18 cellular contexts compared by ENCODE assay signal in genomic region chr4:164866817-164867490, GRCh38. TPM values are rescaled to one million over a fixed set of nuclear protein-coding genes. Genes with fewer than 3 reads are reported as not detected.
DNase-seq lines count a peak whose midpoint lies in the region; ATAC-seq, FAIRE-seq and TF ChIP-seq lines count a peak whose summit lies in the region.
"Had no signal": no experiment of that assay in that cellular context is flagged by ENCODE, and none has a peak within 500 bp of the region (broad histone marks: within the 10 kb centered on the region; RNA-seq: fewer than 3 reads in every experiment).

No MANE protein-coding gene starts in this region.

- no peak overlapping the region for H3K4ac ChIP-seq in H9 (ENCODE audit: low read depth, low read length)
- no peak overlapping the region for H3K4ac ChIP-seq in H1 (replicated peaks; ENCODE audit: insufficient read length, low read depth, low read length)

- H3K79me2 ChIP-seq in H9 (ENCODE audit: insufficient read depth, low read length), result no peaks in the 10 kb centered on the region
- no peaks in the 10 kb centered on the region for H3K79me2 ChIP-seq in H1 (ENCODE audit: control insufficient read depth in 1 of 2, insufficient read depth in 2 of 2, low read length in 2 of 2)

- TF ChIP-seq EP300 in H1 (IDR thresholded peaks at IDR 0.05; ENCODE audit: borderline replicate concordance in 1 of 2, low read depth in 2 of 2, low read length in 2 of 2), result no peak

- H3K36me3 ChIP-seq in H1 (ENCODE audit: control insufficient read depth in 2 of 4, insufficient read depth in 4 of 4, low read length in 3 of 4) (no peaks in the 10 kb centered on the region), body of pancreas (replicated peaks in 1 of 2; ENCODE audit: insufficient read depth in 1 of 2, low read depth in 2 of 2) (no peaks in the 10 kb centered on the region), tibial artery (no peaks in the 10 kb centered on the region)

- WGBS in H9 (ENCODE audit: extremely low coverage, insufficient read length, low lambda C conversion rate), result no CpG with 5 or more reads among the region's 3 CpGs
- WGBS in H1 (ENCODE audit: extremely low coverage in 1 of 2, insufficient coverage in 1 of 2, insufficient read length in 1 of 2, insufficient replicate concordance in 2 of 2, low coverage in 1 of 2, low lambda C conversion rate in 2 of 2, missing lambda C conversion rate in 1 of 2), 2 experiments, result 3% methylated on average over 3 of the region's 3 CpGs; no CpG with 5 or more reads in 1 of the 2 experiments
- 17 to 27% methylated on average over 3 of the region's 3 CpGs for WGBS in body of pancreas, 2 donors

- CTCF ChIA-PET in H1 (lab: Charles Lee; ENCODE audit: partially characterized antibody), result interaction anchor here (1.0 to 1.6 kb wide), 7 partner anchors 15 to 98 kb away, joined by 3 to 5 read pairs (median 3); no protein-coding TSS in a partner anchor

- H3K18ac ChIP-seq in H9 (ENCODE audit: insufficient read length, low read depth, low read length), result no peak overlapping the region
- no peak overlapping the region for H3K18ac ChIP-seq in H1 (ENCODE audit: extremely low read depth, low read length)

- DNase-seq in GM12865 (ENCODE audit: low read depth), result peak; percentile 6
- peak; percentile 79 for DNase-seq in H9
- DNase-seq in H1 (ENCODE audit: low read depth in 1 of 2, low spot score in 2 of 2), result peak in 1 of 2 experiments; percentile 63
- no peak for DNase-seq in nephron progenitor cell
- no peak for DNase-seq in body of pancreas
- no peak for DNase-seq in OCI-M2 (lab: John Stamatoyannopoulos, UW; ENCODE audit: unreplicated experiment)
- DNase-seq in G401 (ENCODE audit: low spot score), result no peak
- no peak for DNase-seq in tibial artery
- DNase-seq: activated CD4-positive, alpha-beta T cell treated with anti-CD3 and anti-CD28 coated beads for 36 hours; activated gamma-delta T cell treated with Interleukin-2 at 50 U/mL for 16 hours; NCI-H1417 treated with DMSO at 0.1 percent for 48 hours; NK-92 treated with Interleukin-12 subunit alpha and Interleukin-12 subunit beta, amount 100 ng/mL, for 24 hours; Right ventricle myocardium superior; stimulated activated naive CD8-positive, alpha-beta T cell treated with anti-CD3 and anti-CD28 coated beads, Interleukin-15, amount 100 ng/mL, for 72 hours; T1000 had no signal

- no peak for TF ChIP-seq POLR2A in H1 (IDR thresholded peaks at IDR 0.05; ENCODE audit: control extremely low read depth in 1 of 2, low read depth in 2 of 2, low read length in 2 of 2)
- TF ChIP-seq POLR2A in body of pancreas (IDR thresholded peaks at IDR 0.05), result no peak

- no peak for TF ChIP-seq CTCF in GM12865 (IDR thresholded peaks at IDR 0.05; ENCODE audit: insufficient read depth, low read depth, low read length, missing control alignments)
- no peak for TF ChIP-seq CTCF in H9 (conservative IDR thresholded peaks at IDR 0.05)
- TF ChIP-seq CTCF in H1 (IDR thresholded peaks at IDR 0.05; ENCODE audit: control extremely low read depth in 1 of 3, insufficient read depth in 1 of 3, low read depth in 1 of 3, low read length in 3 of 3), result no peak
- no peak for TF ChIP-seq CTCF in nephron progenitor cell (IDR thresholded peaks at IDR 0.05)
- no peak for TF ChIP-seq CTCF in body of pancreas (IDR thresholded peaks at IDR 0.05)
- no peak for TF ChIP-seq CTCF in tibial artery (IDR thresholded peaks at IDR 0.05)

- H2BK120ac ChIP-seq in H9 (ENCODE audit: low read depth, low read length, poor library complexity, severe bottlenecking) (no peak overlapping the region), H1 (replicated peaks; ENCODE audit: low read depth, low read length) (no peak overlapping the region)

- H3K4me2 ChIP-seq in H9 (ENCODE audit: insufficient read depth, insufficient read length, low read length) (peak overlapping the region; percentile 13), H1 (ENCODE audit: insufficient read depth in 1 of 2, low read depth in 2 of 2, low read length in 2 of 2) (peak overlapping the region; percentile 24 to 52)

- H3K9me3 Mint-ChIP-seq in H9 (peaks cover 8 to 11% of the 10 kb centered on the region in 2 experiments), nephron progenitor cell (peaks cover 4% of the 10 kb centered on the region)

- H2AFZ ChIP-seq in H9 (ENCODE audit: low read length) (no peak overlapping the region), H1 (ENCODE audit: low read length) (no peak overlapping the region)

- no peak for ATAC-seq in body of pancreas
- ATAC-seq: activated CD4-positive, alpha-beta T cell treated with anti-CD3 and anti-CD28 coated beads for 36 hours; stimulated activated naive CD8-positive, alpha-beta T cell treated with anti-CD3 and anti-CD28 coated beads, Interleukin-15, amount 100 ng/mL, for 72 hours had no signal

- POLR2A ChIA-PET in H1 (lab: Charles Lee; ENCODE audit: partially characterized antibody), result interaction anchor here (0.6 to 3.5 kb wide), 10 partner anchors 10 to 206 kb away, joined by 3 to 16 read pairs (median 3); partner anchors contain the start of gene APELA

- H3K14ac ChIP-seq in H9 (ENCODE audit: insufficient read depth, low read length), result no peak overlapping the region
- H3K14ac ChIP-seq in H1 (ENCODE audit: insufficient read length), result no peak overlapping the region

- H2BK20ac ChIP-seq in H9 (ENCODE audit: low read depth, low read length, poor library complexity, severe bottlenecking) (no peak overlapping the region), H1 (ENCODE audit: low read length) (no peak overlapping the region)

- H3K27ac ChIP-seq in H9 (ENCODE audit: insufficient read length, low read depth, low read length), result peak overlapping the region; percentile 62
- no peak overlapping the region for H3K27ac ChIP-seq in H1 (ENCODE audit: low read depth, low read length)
- H3K27ac ChIP-seq in body of pancreas, result no peak overlapping the region
- no peak overlapping the region for H3K27ac ChIP-seq in tibial artery

- H3K36me3 Mint-ChIP-seq in H9 (ENCODE audit: insufficient read depth in 1 of 3, low read depth in 3 of 3) (peaks cover 4 to 24% (median 5%) of the 10 kb centered on the region in 3 experiments; a peak in 4 of 7 replicates), nephron progenitor cell (ENCODE audit: low read depth) (no peaks in the 10 kb centered on the region)

- H4K20me1 ChIP-seq in H9 (ENCODE audit: control insufficient read depth, insufficient read depth, insufficient read length), result no peaks in the 10 kb centered on the region
- no peaks in the 10 kb centered on the region for H4K20me1 ChIP-seq in H1 (replicated peaks in 1 of 2; ENCODE audit: control insufficient read depth in 1 of 2, insufficient read depth in 2 of 2, low read length in 2 of 2)

- H2BK15ac ChIP-seq in H9 (ENCODE audit: low read depth, low read length), result no peak overlapping the region
- no peak overlapping the region for H2BK15ac ChIP-seq in H1 (ENCODE audit: low read length)

- H2BK5ac ChIP-seq in H9 (ENCODE audit: insufficient read length, low read length) (no peak overlapping the region), H1 (ENCODE audit: low read depth, low read length) (no peak overlapping the region)

- H4K5ac ChIP-seq in H9 (ENCODE audit: insufficient read length, low read depth, low read length) (no peak overlapping the region), H1 (ENCODE audit: insufficient read length, low read depth, low read length) (peak overlapping the region; percentile 99)

- H3K23ac ChIP-seq in H9 (ENCODE audit: insufficient read length, low read depth, low read length) (no peak overlapping the region), H1 (ENCODE audit: insufficient read length) (no peak overlapping the region)

- no peak overlapping the region for H2BK12ac ChIP-seq in H9 (ENCODE audit: insufficient read length, low read depth, low read length)
- H2BK12ac ChIP-seq in H1 (ENCODE audit: low read depth, low read length), result no peak overlapping the region

- peak overlapping the region; percentile 81 to 99 (median 85) for H3K27ac Mint-ChIP-seq in H9
- peak overlapping the region; percentile 54 for H3K27ac Mint-ChIP-seq in nephron progenitor cell
- H3K27ac Mint-ChIP-seq: activated CD4-positive, alpha-beta T cell treated with anti-CD3 and anti-CD28 coated beads for 36 hours; stimulated activated naive CD8-positive, alpha-beta T cell treated with anti-CD3 and anti-CD28 coated beads, Interleukin-15, amount 100 ng/mL, for 72 hours had no signal

- no peaks in the 10 kb centered on the region; the same call in 1 of the 2 replicates for H3K4me1 ChIP-seq in H9 (ENCODE audit: insufficient read depth, low read length)
- H3K4me1 ChIP-seq in H1 (replicated peaks in 1 of 4; ENCODE audit: control insufficient read depth in 3 of 4, insufficient read depth in 4 of 4, low read length in 3 of 4), result peaks cover 0 to 14% (median 3%) of the 10 kb centered on the region in 4 experiments; a peak in 3 of 7 replicates
- no peaks in the 10 kb centered on the region for H3K4me1 ChIP-seq in body of pancreas
- H3K4me1 ChIP-seq in tibial artery, result no peaks in the 10 kb centered on the region

- no peak for TF ChIP-seq RAD21 in H1 (IDR thresholded peaks at IDR 0.05 in 1 of 2, conservative IDR thresholded peaks at IDR 0.05 in 1 of 2; ENCODE audit: low read depth in 2 of 2, low read length in 2 of 2)

- H2AK5ac ChIP-seq in H9 (ENCODE audit: insufficient read length, low read length), result no peak overlapping the region
- H2AK5ac ChIP-seq in H1 (ENCODE audit: low read depth, low read length), result no peak overlapping the region

- H3K4me1 Mint-ChIP-seq in H9, result peaks cover 30% of the 10 kb centered on the region in 2 experiments
- peaks cover 12% of the 10 kb centered on the region for H3K4me1 Mint-ChIP-seq in nephron progenitor cell
- H3K4me1 Mint-ChIP-seq: activated CD4-positive, alpha-beta T cell treated with anti-CD3 and anti-CD28 coated beads for 36 hours; stimulated activated naive CD8-positive, alpha-beta T cell treated with anti-CD3 and anti-CD28 coated beads, Interleukin-15, amount 100 ng/mL, for 72 hours had no signal

- H3K23me2 ChIP-seq in H9 (ENCODE audit: insufficient read length, low read depth, low read length, poor library complexity, severe bottlenecking), result no peaks in the 10 kb centered on the region
- H3K23me2 ChIP-seq in H1 (ENCODE audit: low read depth, low read length), result no peaks in the 10 kb centered on the region

- H3K27me3 ChIP-seq in H9 (ENCODE audit: insufficient read depth, low read length) (no peaks in the 10 kb centered on the region), H1 (replicated peaks in 1 of 4; ENCODE audit: control insufficient read depth in 3 of 4, extremely low read depth in 1 of 4, insufficient read depth in 3 of 4, low read length in 3 of 4) (peaks cover 0 to 1% (median 0%) of the 10 kb centered on the region in 4 experiments; a peak in 1 of 7 replicates), body of pancreas (no peaks in the 10 kb centered on the region), tibial artery (no peaks in the 10 kb centered on the region)

- H3K9ac ChIP-seq in H9 (ENCODE audit: extremely low read depth, insufficient read length, low read length) (no peak overlapping the region), H1 (replicated peaks in 1 of 4; ENCODE audit: extremely low read depth in 1 of 4, low read depth in 3 of 4, low read length in 3 of 4) (no peak overlapping the region)

- H3K79me1 ChIP-seq in H9 (ENCODE audit: insufficient read depth, low read depth, low read length, poor library complexity, severe bottlenecking), result no peaks in the 10 kb centered on the region
- no peaks in the 10 kb centered on the region for H3K79me1 ChIP-seq in H1 (ENCODE audit: low read depth, low read length)

- H3T11ph ChIP-seq in H9 (ENCODE audit: low read length), result no peak overlapping the region

- H3K27me3 Mint-ChIP-seq in H9 (ENCODE audit: low read depth) (no peaks in the 10 kb centered on the region), nephron progenitor cell (ENCODE audit: low read depth, poor library complexity) (no peaks in the 10 kb centered on the region)
- H3K27me3 Mint-ChIP-seq: activated CD4-positive, alpha-beta T cell treated with anti-CD3 and anti-CD28 coated beads for 36 hours; stimulated activated naive CD8-positive, alpha-beta T cell treated with anti-CD3 and anti-CD28 coated beads, Interleukin-15, amount 100 ng/mL, for 72 hours had no signal

- in situ Hi-C loops in G401 (cut with HindIII; ENCODE audit: low sequenced_read_pairs), result no loop called here

- H3K4me3 Mint-ChIP-seq in H9, result peak overlapping the region in 1 of 2 experiments; percentile 53; a peak in 3 of 5 replicates
- H3K4me3 Mint-ChIP-seq in nephron progenitor cell, result no peak overlapping the region
- H3K4me3 Mint-ChIP-seq: activated CD4-positive, alpha-beta T cell treated with anti-CD3 and anti-CD28 coated beads for 36 hours; stimulated activated naive CD8-positive, alpha-beta T cell treated with anti-CD3 and anti-CD28 coated beads, Interleukin-15, amount 100 ng/mL, for 72 hours had no signal

- intact Hi-C loops in body of pancreas (cut with DNase I) (no loop called here), tibial artery (cut with DNase I; ENCODE audit: low total_unique reads) (no loop called here)

- H3K9me3 ChIP-seq in H9 (ENCODE audit: control insufficient read depth, low read depth, low read length) (no peaks in the 10 kb centered on the region), H1 (ENCODE audit: insufficient read depth in 2 of 2, low read depth in 1 of 2, low read length in 1 of 2) (no peaks in the 10 kb centered on the region), body of pancreas (no peaks in the 10 kb centered on the region), tibial artery (no peaks in the 10 kb centered on the region)

- H3K4me3 ChIP-seq in GM12865 (ENCODE audit: low read depth, low read length), result no peak overlapping the region
- peak overlapping the region in 1 of 4 experiments; percentile 19; a peak in 1 of 8 replicates for H3K4me3 ChIP-seq in H1 (ENCODE audit: extremely low read depth in 1 of 4, insufficient read depth in 2 of 4, low read depth in 3 of 4, low read length in 4 of 4)
- no peak overlapping the region for H3K4me3 ChIP-seq in body of pancreas
- H3K4me3 ChIP-seq in tibial artery, result no peak overlapping the region

- no peak overlapping the region for H4K8ac ChIP-seq in H9 (replicated peaks; ENCODE audit: insufficient read length, low read depth, low read length)
- no peak overlapping the region for H4K8ac ChIP-seq in H1 (ENCODE audit: extremely low read depth, insufficient read depth, low read length)

- no peak overlapping the region for H3K56ac ChIP-seq in H9 (ENCODE audit: insufficient read length, low read depth, low read length)
- H3K56ac ChIP-seq in H1 (replicated peaks; ENCODE audit: insufficient read length, low read depth, low read length), result no peak overlapping the region

- FAIRE-seq in H1 (lab: Jason Lieb, UNC), result peak; percentile 96
- FAIRE-seq: frontal cortex, urothelium cell line had no signal

- no peak overlapping the region for H4K91ac ChIP-seq in H9 (ENCODE audit: insufficient read length, low read depth, low read length)
- H4K91ac ChIP-seq in H1 (replicated peaks; ENCODE audit: insufficient read length, low read length), result no peak overlapping the region

RNA-seq across cellular contexts. Expression of gene APELA, which starts 10.0 kb away (rescaled TPM):
- total RNA-seq in H9 (2021), result 135 and 140 TPM in 2 replicates
- 60.2 and 65.2 TPM in 2 replicates for total RNA-seq in H1 (2021; fragmentation: NEBNext Ultra II Directional; extraction: Animal tissue kit (Norgen Biotek cat#: 25700))
- 41.9 and 81.8 TPM in 2 replicates for polyA plus RNA-seq in H1 (2011; rRNA removed)
- 86.6 TPM for polyA plus RNA-seq in H1 (2011; cell fraction: cytosol; rRNA removed)
- polyA plus RNA-seq in H1 (2011; cell fraction: nucleus; rRNA removed), result 16.0 TPM
- polyA plus RNA-seq in H1 (2012, experiment 1 of 2), result 52.0 to 101 TPM (median 56.0 TPM) in 4 replicates
- 35.9 TPM for polyA plus RNA-seq in H1 (2012, experiment 2 of 2)
- 75.1 TPM for polyA plus RNA-seq in H1 (2013, experiment 1 of 2)
- polyA plus RNA-seq in H1 (2013, experiment 2 of 2), result 74.5 TPM
- 38.3 and 43.7 TPM in 2 replicates for polyA minus RNA-seq in H1 (2011; rRNA and poly(A)+ RNA removed)
- polyA minus RNA-seq in H1 (2011; cell fraction: cytosol; rRNA and poly(A)+ RNA removed), result 50.1 TPM
- 55.4 TPM for polyA minus RNA-seq in H1 (2011; cell fraction: nucleus; rRNA and poly(A)+ RNA removed)
- total RNA-seq in body of pancreas, result not detected
- not detected in 2 replicates for total RNA-seq in G401 (2014; rRNA removed; shearing (Covaris generic))
- total RNA-seq: activated CD4-positive, alpha-beta T cell treated with anti-CD3 and anti-CD28 coated beads for 36 hours; chondrocyte; Right ventricle myocardium superior had no signal

Comparison
In these comparisons a context has a peak if more than half of its experiments do, and no peak if none do; other contexts are left out.
1. DNase-seq: peak in GM12865 (single experiment) and H9 (single experiment); none in nephron progenitor cell (single experiment), body of pancreas (0 of 4), OCI-M2 (single experiment), G401 (single experiment) and tibial artery (0 of 2).
2. RNA of gene APELA, which starts 10.0 kb away (total RNA-seq): 135 to 140 TPM in H9 and 60.2 to 65.2 TPM in H1; not detected in body of pancreas and not detected in G401; every median in the first group is over 10 times any median in the second.